ENCODE assay signal across 8 cellular contexts in the genomic region with DNA sequence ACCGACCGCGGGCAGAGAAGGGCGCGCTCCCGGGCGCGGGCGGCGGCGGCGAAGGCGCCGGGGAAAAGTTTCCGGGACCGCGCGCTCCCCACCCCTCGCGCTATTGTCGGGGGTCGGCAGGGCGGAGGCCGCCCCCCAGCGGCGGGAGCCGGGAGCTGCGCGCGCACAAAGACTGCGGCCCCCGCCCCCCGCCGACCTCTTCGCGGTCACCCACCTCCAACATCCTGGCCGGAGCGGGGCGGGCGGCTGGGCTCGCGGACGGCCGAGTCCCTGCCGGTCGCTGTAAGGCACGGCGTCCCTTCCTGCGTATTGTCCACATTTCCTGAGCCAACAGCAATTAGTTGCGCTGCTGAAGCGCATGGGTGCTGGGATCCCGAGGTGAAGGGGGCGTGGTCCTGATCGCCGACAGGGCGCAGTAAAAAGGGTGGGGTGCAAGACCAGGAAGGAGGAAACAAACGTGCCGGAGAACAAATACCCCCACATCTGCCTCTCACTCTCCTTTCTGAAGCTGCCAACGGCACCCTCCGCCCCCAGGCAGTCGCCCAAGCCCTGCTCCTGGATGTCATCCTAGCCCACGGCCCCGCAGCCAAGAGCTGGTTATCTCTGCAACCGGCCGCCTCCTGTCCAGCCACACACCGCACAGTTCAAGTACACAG. TPM values are rescaled to one million over a fixed set of nuclear protein-coding genes. Genes with fewer than 3 reads are reported as not detected.
DNase-seq lines count a peak whose midpoint lies in the region; ATAC-seq, FAIRE-seq and TF ChIP-seq lines count a peak whose summit lies in the region.

Gene TMEM44, minus strand, starts transcription at position 71 of the 656 bp plus-strand sequence. CDS start 204 bp downstream, outside the sequence.

- H3K4ac ChIP-seq in H9 (ENCODE audit: low read depth, low read length) = no peak within 1 kb of the TSS

- peaks cover 6 to 18% of the 10 kb centered on the region in 2 experiments for H3K4me1 Mint-ChIP-seq in H9
- H3K4me1 Mint-ChIP-seq in activated naive CD4-positive, alpha-beta T cell treated with anti-CD3 and anti-CD28 coated beads for 36 hours (ENCODE audit: low read depth) = peaks cover 6% of the 10 kb centered on the region
- no peaks in the 10 kb centered on the region for H3K4me1 Mint-ChIP-seq in glutamatergic neuron (ENCODE audit: low read depth, unreplicated experiment)
- H3K4me1 Mint-ChIP-seq in type B pancreatic cell (ENCODE audit: unreplicated experiment) = peaks cover 6% of the 10 kb centered on the region

- H3K4me1 ChIP-seq in H9 (ENCODE audit: insufficient read depth, low read length) (no peaks in the 10 kb centered on the region), pancreas (no peaks in the 10 kb centered on the region)

- H2AFZ ChIP-seq in H9 (ENCODE audit: low read length) = no peak within 1 kb of the TSS

- peak within 1 kb of the TSS; percentile 56 for H3K4me2 ChIP-seq in H9 (ENCODE audit: insufficient read depth, insufficient read length, low read length)

- peak within 1 kb of the TSS in 2 of 3 experiments; percentile 63 to 73; a peak in 2 of 7 replicates for H3K27ac Mint-ChIP-seq in H9
- peak within 1 kb of the TSS; percentile 53 for H3K27ac Mint-ChIP-seq in activated naive CD4-positive, alpha-beta T cell treated with anti-CD3 and anti-CD28 coated beads for 36 hours
- peak within 1 kb of the TSS; percentile 94 for H3K27ac Mint-ChIP-seq in glutamatergic neuron (ENCODE audit: unreplicated experiment)
- H3K27ac Mint-ChIP-seq in type B pancreatic cell = peak within 1 kb of the TSS; percentile 55

- H3K23ac ChIP-seq in H9 (ENCODE audit: insufficient read length, low read depth, low read length) = no peak within 1 kb of the TSS

- TF ChIP-seq CTCF in H9 (conservative IDR thresholded peaks at IDR 0.05) (peak; percentile 77), glutamatergic neuron (IDR thresholded peaks at IDR 0.05; ENCODE audit: partially characterized antibody, unreplicated experiment) (peak; percentile 77), pancreas (IDR thresholded peaks at IDR 0.05) (peak; percentile 20 to 58 (median 42)), type B pancreatic cell (conservative IDR thresholded peaks at IDR 0.05) (peak; percentile 82)

- H3K9me3 Mint-ChIP-seq in H9 (peaks cover 10 to 15% of the 10 kb centered on the region in 2 experiments), glutamatergic neuron (ENCODE audit: unreplicated experiment) (peaks cover 3% of the 10 kb centered on the region), type B pancreatic cell (no peaks in the 10 kb centered on the region)
- H3K9me3 Mint-ChIP-seq in activated naive CD4-positive, alpha-beta T cell treated with anti-CD3 and anti-CD28 coated beads for 36 hours = no peaks in the 10 kb centered on the region

- peak within 1 kb of the TSS; percentile 23 for H3K9ac ChIP-seq in H9 (ENCODE audit: extremely low read depth, insufficient read length, low read length)

- ATAC-seq in pancreas = peak; percentile 82 to 93 (median 90)

- H2BK15ac ChIP-seq in H9 (ENCODE audit: low read depth, low read length) = no peak within 1 kb of the TSS

- no peak within 1 kb of the TSS for H4K5ac ChIP-seq in H9 (ENCODE audit: insufficient read length, low read depth, low read length)

- intact Hi-C loops in activated naive CD4-positive, alpha-beta T cell treated with anti-CD3 and anti-CD28 coated beads for 36 hours (cut with micrococcal nuclease) = loop anchor here (1.0 to 5.0 kb wide), 4 partner anchors 39 to 301 kb away; partner anchors contain the start of gene GP5
- intact Hi-C loops in pancreas (cut with DNase I) = no loop called here

- H3K27ac ChIP-seq in H9 (ENCODE audit: insufficient read length, low read depth, low read length) = no peak within 1 kb of the TSS
- peak within 1 kb of the TSS in 3 of 4 donors; percentile 42 to 77 (median 70) for H3K27ac ChIP-seq in pancreas

- H4K91ac ChIP-seq in H9 (ENCODE audit: insufficient read length, low read depth, low read length) = no peak within 1 kb of the TSS

- no peak within 1 kb of the TSS for H3T11ph ChIP-seq in H9 (ENCODE audit: low read length)

- WGBS in H9 (ENCODE audit: extremely low coverage, insufficient read length, low lambda C conversion rate) = no CpG with 5 or more reads among the region's 66 CpGs
- WGBS in pancreas, 2 donors = 0 to 1% methylated on average over 34 to 66 of the region's 66 CpGs

- H3K14ac ChIP-seq in H9 (ENCODE audit: insufficient read depth, low read length) = peak within 1 kb of the TSS; percentile 14; the same call in 1 of the 2 replicates

- no peak within 1 kb of the TSS for H4K8ac ChIP-seq in H9 (replicated peaks; ENCODE audit: insufficient read length, low read depth, low read length)

- H2BK5ac ChIP-seq in H9 (ENCODE audit: insufficient read length, low read length) = no peak within 1 kb of the TSS

- H3K56ac ChIP-seq in H9 (ENCODE audit: insufficient read length, low read depth, low read length) = no peak within 1 kb of the TSS

- no peaks in the 10 kb centered on the region for H3K79me1 ChIP-seq in H9 (ENCODE audit: insufficient read depth, low read depth, low read length, poor library complexity, severe bottlenecking)

- H3K9me3 ChIP-seq in H9 (ENCODE audit: control insufficient read depth, low read depth, low read length) (peaks cover 4% of the 10 kb centered on the region), pancreas (no peaks in the 10 kb centered on the region)

- H2AK5ac ChIP-seq in H9 (ENCODE audit: insufficient read length, low read length) = no peak within 1 kb of the TSS

- H3K79me2 ChIP-seq in H9 (ENCODE audit: insufficient read depth, low read length) = no peaks in the 10 kb centered on the region

- H2BK20ac ChIP-seq in H9 (ENCODE audit: low read depth, low read length, poor library complexity, severe bottlenecking) = no peak within 1 kb of the TSS

- H3K36me3 Mint-ChIP-seq in H9 (ENCODE audit: insufficient read depth in 1 of 3, low read depth in 3 of 3) (peaks cover 12 to 20% (median 20%) of the 10 kb centered on the region in 3 experiments), glutamatergic neuron (ENCODE audit: unreplicated experiment) (peaks cover under 1% of the 10 kb centered on the region), type B pancreatic cell (peaks cover 5% of the 10 kb centered on the region)
- H3K36me3 Mint-ChIP-seq in activated naive CD4-positive, alpha-beta T cell treated with anti-CD3 and anti-CD28 coated beads for 36 hours (ENCODE audit: low read depth) = no peaks in the 10 kb centered on the region

- no peak within 1 kb of the TSS for H2BK12ac ChIP-seq in H9 (ENCODE audit: insufficient read length, low read depth, low read length)

- no peaks in the 10 kb centered on the region for H3K27me3 ChIP-seq in H9 (ENCODE audit: insufficient read depth, low read length)
- no peaks in the 10 kb centered on the region for H3K27me3 ChIP-seq in pancreas

- no peak for FAIRE-seq in pancreas (lab: Jason Lieb, UNC)

- no peaks in the 10 kb centered on the region for H3K36me3 ChIP-seq in pancreas

- H3K27me3 Mint-ChIP-seq in H9 (ENCODE audit: low read depth) (no peaks in the 10 kb centered on the region), glutamatergic neuron (ENCODE audit: unreplicated experiment) (peaks cover 2% of the 10 kb centered on the region), type B pancreatic cell (no peaks in the 10 kb centered on the region)
- H3K27me3 Mint-ChIP-seq in activated naive CD4-positive, alpha-beta T cell treated with anti-CD3 and anti-CD28 coated beads for 36 hours (ENCODE audit: low read depth) = no peaks in the 10 kb centered on the region

- peak within 1 kb of the TSS; percentile 52 to 65 (median 60) for H3K4me3 ChIP-seq in pancreas

- H3K4me3 Mint-ChIP-seq in H9 (peak within 1 kb of the TSS; percentile 86 to 89), glutamatergic neuron (ENCODE audit: unreplicated experiment) (peak within 1 kb of the TSS; percentile 89), type B pancreatic cell (peak within 1 kb of the TSS; percentile 89)
- H3K4me3 Mint-ChIP-seq in activated naive CD4-positive, alpha-beta T cell treated with anti-CD3 and anti-CD28 coated beads for 36 hours = peak within 1 kb of the TSS; percentile 85

- CTCF ChIA-PET in activated naive CD4-positive, alpha-beta T cell treated with anti-CD3 and anti-CD28 coated beads for 36 hours (lab: Charles Lee) = interaction anchor here (0.5 to 1.5 kb wide), 6 partner anchors 9 to 162 kb away, joined by 3 to 10 read pairs (median 4); no protein-coding TSS in a partner anchor

- DNase-seq in GF-D8 (lab: John Stamatoyannopoulos, UW) = peak; percentile 38
- peak; percentile 85 for DNase-seq in H9
- peak; percentile 90 for DNase-seq in LoVo (ENCODE audit: low spot score)
- DNase-seq in SIG-M5 treated with dmso at 0.1 percent for 504 hours (lab: John Stamatoyannopoulos, UW; ENCODE audit: unreplicated experiment) = peak; percentile 87
- DNase-seq in activated naive CD4-positive, alpha-beta T cell treated with anti-CD3 and anti-CD28 coated beads for 36 hours = peak; percentile 50
- peak; percentile 91 for DNase-seq in glutamatergic neuron
- DNase-seq in pancreas = peak; percentile 59 to 89 (median 73)
- peak; percentile 86 for DNase-seq in type B pancreatic cell (ENCODE audit: extremely low spot score, unreplicated experiment)

- H3K18ac ChIP-seq in H9 (ENCODE audit: insufficient read length, low read depth, low read length) = no peak within 1 kb of the TSS

- H3K23me2 ChIP-seq in H9 (ENCODE audit: insufficient read length, low read depth, low read length, poor library complexity, severe bottlenecking) = no peaks in the 10 kb centered on the region

- H4K20me1 ChIP-seq in H9 (ENCODE audit: control insufficient read depth, insufficient read depth, insufficient read length) = no peaks in the 10 kb centered on the region

- no peak within 1 kb of the TSS for H2BK120ac ChIP-seq in H9 (ENCODE audit: low read depth, low read length, poor library complexity, severe bottlenecking)

RNA-seq across cellular contexts. Expression of gene TMEM44, which starts in this region (rescaled TPM):
- total RNA-seq in H9 (2021) = 16.5 and 19.8 TPM in 2 replicates
- 1 to 10 TPM in 1 of 2 experiments, under 1 TPM in 1; 0.93 to 1.7 TPM for total RNA-seq in activated naive CD4-positive, alpha-beta T cell treated with anti-CD3 and anti-CD28 coated beads for 36 hours
- total RNA-seq in glutamatergic neuron (ENCODE audit: unreplicated experiment) = 35.3 TPM
- total RNA-seq in pancreas = 10 to 100 TPM in 1 of 6 donors, 1 to 10 TPM in 5; 1.7 to 11.4 (median 2.8) TPM
- 10 to 100 TPM in 1 of 2 donors, 1 to 10 TPM in 1; 7.4 to 17.8 TPM for polyA plus RNA-seq in pancreas
- 7.9 and 22.8 TPM in 2 replicates for total RNA-seq in type B pancreatic cell (ENCODE audit: low replicate concordance)

Comparison
In these comparisons a context has a peak if more than half of its experiments do, and no peak if none do; other contexts are left out.
1. DNase-seq: peak in every context shown above with its lines; median percentile 91 in glutamatergic neuron; 90 in LoVo; 87 in SIG-M5 treated with dmso at 0.1 percent for 504 hours; 86 in type B pancreatic cell; 85 in H9; 73 in pancreas; 50 in activated naive CD4-positive, alpha-beta T cell treated with anti-CD3 and anti-CD28 coated beads for 36 hours; 38 in GF-D8.